ENCODE assay signal across 1 cellular context in the genomic region with DNA sequence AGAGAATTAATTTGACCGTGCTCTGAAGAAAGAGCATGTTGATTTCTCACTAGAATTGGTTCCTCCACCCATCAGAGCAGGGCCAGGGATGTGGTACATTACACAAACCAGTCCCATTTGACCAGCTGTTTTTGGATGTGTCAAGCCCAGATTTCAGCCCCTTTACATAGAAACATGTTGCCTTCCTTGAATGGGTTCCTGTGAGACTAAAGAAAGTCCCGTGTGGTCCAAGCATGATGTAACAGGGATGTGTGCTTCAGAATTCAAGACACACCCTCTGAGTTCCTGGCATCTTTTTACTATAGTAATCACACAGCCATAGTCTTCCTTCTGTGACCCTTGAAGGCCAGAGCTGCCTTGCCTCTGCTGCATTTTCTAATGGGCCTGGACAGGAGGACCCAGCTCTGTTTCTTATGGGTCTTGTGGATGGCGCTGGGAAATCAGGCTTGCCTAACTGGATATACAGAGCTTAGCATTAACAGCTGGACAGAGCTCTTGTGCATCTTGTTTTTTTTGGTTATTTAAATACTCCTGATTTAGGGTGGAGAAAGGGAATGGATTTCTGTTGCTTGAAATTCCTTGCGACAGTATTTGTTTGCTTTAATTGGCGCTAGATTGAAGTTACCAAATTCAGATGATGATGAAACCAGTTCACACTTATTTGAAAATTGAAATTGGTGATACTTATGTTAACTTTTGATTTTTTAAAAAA.
TF ChIP-seq lines count a peak whose summit lies in the region.

No MANE protein-coding gene starts in this region.

TF ChIP-seq in GM12878, 131 proteins besides CTCF, POLR2A, EP300 and RAD21 (continued from another document):
- TF ChIP-seq, protein P1, sequence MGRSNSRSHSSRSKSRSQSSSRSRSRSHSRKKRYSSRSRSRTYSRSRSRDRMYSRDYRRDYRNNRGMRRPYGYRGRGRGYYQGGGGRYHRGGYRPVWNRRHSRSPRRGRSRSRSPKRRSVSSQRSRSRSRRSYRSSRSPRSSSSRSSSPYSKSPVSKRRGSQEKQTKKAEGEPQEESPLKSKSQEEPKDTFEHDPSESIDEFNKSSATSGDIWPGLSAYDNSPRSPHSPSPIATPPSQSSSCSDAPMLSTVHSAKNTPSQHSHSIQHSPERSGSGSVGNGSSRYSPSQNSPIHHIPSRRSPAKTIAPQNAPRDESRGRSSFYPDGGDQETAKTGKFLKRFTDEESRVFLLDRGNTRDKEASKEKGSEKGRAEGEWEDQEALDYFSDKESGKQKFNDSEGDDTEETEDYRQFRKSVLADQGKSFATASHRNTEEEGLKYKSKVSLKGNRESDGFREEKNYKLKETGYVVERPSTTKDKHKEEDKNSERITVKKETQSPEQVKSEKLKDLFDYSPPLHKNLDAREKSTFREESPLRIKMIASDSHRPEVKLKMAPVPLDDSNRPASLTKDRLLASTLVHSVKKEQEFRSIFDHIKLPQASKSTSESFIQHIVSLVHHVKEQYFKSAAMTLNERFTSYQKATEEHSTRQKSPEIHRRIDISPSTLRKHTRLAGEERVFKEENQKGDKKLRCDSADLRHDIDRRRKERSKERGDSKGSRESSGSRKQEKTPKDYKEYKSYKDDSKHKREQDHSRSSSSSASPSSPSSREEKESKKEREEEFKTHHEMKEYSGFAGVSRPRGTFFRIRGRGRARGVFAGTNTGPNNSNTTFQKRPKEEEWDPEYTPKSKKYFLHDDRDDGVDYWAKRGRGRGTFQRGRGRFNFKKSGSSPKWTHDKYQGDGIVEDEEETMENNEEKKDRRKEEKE (IDR thresholded peaks at IDR 0.05) = no peak
